28 cellular contexts compared by ENCODE assay signal in genomic region chr18:24161304-24161703, GRCh38. TPM values are rescaled to one million over a fixed set of nuclear protein-coding genes. Genes with fewer than 3 reads are reported as not detected.
"Had no signal": no experiment of that assay in that cellular context is flagged by ENCODE, and none has a peak within 500 bp of the region (broad histone marks: within the 10 kb centered on the region; RNA-seq: fewer than 3 reads in every experiment).

No MANE protein-coding gene starts in this region.

- H3K27me3 ChIP-seq: ovary, stomach, testis, thyroid gland, transverse colon, upper lobe of left lung, vagina had no signal

- H3K4me1 ChIP-seq: prostate gland, testis, thyroid gland, transverse colon, upper lobe of left lung, vagina had no signal

- FAIRE-seq: islet of Langerhans, kidney had no signal

- H3K4me3 ChIP-seq: left ventricle myocardium inferior, lung, ovary, prostate gland, skin epidermis, stomach, testis, thyroid gland, transverse colon, upper lobe of left lung, vagina had no signal

- H3K9me3 ChIP-seq: left ventricle myocardium inferior, ovary, prostate gland, stomach, testis, thyroid gland, transverse colon, upper lobe of left lung, vagina had no signal

- H3K36me3 ChIP-seq: ovary, prostate gland had no signal

- H3K27ac ChIP-seq: left ventricle myocardium inferior, ovary, prostate gland, skin epidermis, stomach, testis, thyroid gland, transverse colon, upper lobe of left lung, vagina had no signal

- ATAC-seq: naive thymus-derived CD4-positive, alpha-beta T cell; natural killer cell treated with Interleukin-12 subunit alpha and Interleukin-12 subunit beta and Interleukin-15 and Interleukin-18, amount 100 ng/mL, for 72 hours; right cardiac atrium; sciatic nerve; stimulated activated naive B cell treated with anti-CD40 and anti-IgM and Interleukin-4, amounts not matched to agents 10 μg/mL and 1 μg/mL and 100 μg/mL, for 72 hours; stimulated activated naive CD8-positive, alpha-beta T cell treated with anti-CD3 and anti-CD28 coated beads, Interleukin-15, Interleukin-2, amounts not matched to agents 100 U/mL and 50 U/mL, for 24 hours had no signal

- DNase-seq: hypothalamus; immature natural killer cell; kidney; left ventricle myocardium inferior; mesendoderm; naive thymus-derived CD4-positive, alpha-beta T cell; ovary; posterior cingulate gyrus; retina; right cardiac atrium; stimulated activated CD4-positive, alpha-beta T cell treated with anti-CD3 and anti-CD28 coated beads, Interleukin-12 subunit alpha, Interleukin-12 subunit beta, amount 100 ng/mL, for 4 hours; stimulated activated CD4-positive, alpha-beta T cell treated with anti-CD3 and anti-CD28 coated beads, Interleukin-15, amount 100 ng/mL, for 24 hours; stimulated activated CD4-positive, alpha-beta T cell treated with anti-CD3 and anti-CD28 coated beads, Interleukin-2, amount 100 ng/mL, for 24 hours; stimulated activated CD4-positive, alpha-beta T cell treated with anti-CD3 and anti-CD28 coated beads, Interleukin-4, amount 100 ng/mL, for 1 hour; stimulated activated naive B cell treated with anti-CD40 and anti-IgM and Interleukin-4, amounts not matched to agents 10 μg/mL and 1 μg/mL and 100 μg/mL, for 72 hours; stimulated activated naive CD8-positive, alpha-beta T cell treated with anti-CD3 and anti-CD28 coated beads, Interleukin-15, Interleukin-2, amounts not matched to agents 100 U/mL and 50 U/mL, for 24 hours; stomach; testis; thyroid gland; transverse colon; upper lobe of left lung had no signal

RNA-seq across cellular contexts. Expression of gene CABYR, which starts 22.4 kb away (rescaled TPM):
- total RNA-seq: left ventricle myocardium inferior had no signal
- polyA plus RNA-seq: immature natural killer cell had no signal
